In the genomic region with DNA sequence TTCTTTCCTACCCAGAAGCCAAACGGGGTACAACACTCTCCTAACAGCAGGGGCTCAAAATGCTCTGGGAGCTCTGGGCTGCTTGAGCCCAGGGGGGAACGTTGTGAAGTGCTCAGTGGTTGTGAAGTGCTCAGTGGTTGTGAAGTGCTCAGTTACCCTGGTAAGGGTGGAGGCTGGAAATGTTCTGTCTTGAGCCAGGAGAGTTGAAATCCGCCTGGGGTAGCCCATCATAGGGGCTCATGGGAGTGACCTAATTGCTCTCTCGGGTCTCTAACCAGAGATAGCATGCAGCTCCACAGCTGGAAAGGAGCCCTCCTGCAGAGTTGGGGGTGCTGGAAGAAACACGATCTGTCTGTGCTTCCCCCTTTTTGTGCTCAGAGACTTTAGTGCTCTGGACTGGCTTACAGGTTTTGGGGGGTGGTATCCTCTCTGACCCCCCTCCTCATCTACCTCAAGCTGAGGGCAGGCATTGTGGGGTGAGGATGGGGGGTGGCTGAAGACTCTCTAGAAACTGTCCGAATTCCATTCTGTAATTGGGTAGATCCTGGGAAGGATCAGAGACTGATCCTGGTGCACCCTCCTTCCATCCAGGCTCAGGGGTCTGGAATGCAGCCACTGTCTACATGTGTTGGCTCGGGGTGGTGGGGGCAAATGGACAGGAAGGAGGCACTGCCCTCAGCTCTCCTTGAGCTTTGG, we compare ENCODE assay signal across 8 cellular contexts. TPM values are rescaled to one million over a fixed set of nuclear protein-coding genes. Genes with fewer than 3 reads are reported as not detected.
DNase-seq lines count a peak whose midpoint lies in the region; ATAC-seq and TF ChIP-seq lines count a peak whose summit lies in the region.

No MANE protein-coding gene starts in this region.

- H3K36me3 ChIP-seq in BJ (ENCODE audit: control insufficient read depth, insufficient read depth, low read length) (no peaks in the 10 kb centered on the region; the same call in 1 of the 2 replicates), OCI-LY3 (replicated peaks; ENCODE audit: low read depth, low read length) (no peaks in the 10 kb centered on the region), endocrine pancreas (ENCODE audit: control insufficient read depth, insufficient read depth, low read length) (no peaks in the 10 kb centered on the region)

- ATAC-seq in HG02938 (IDR thresholded peaks at IDR 0.05; ENCODE audit: unreplicated experiment), result no peak

- peaks cover 62% of the 10 kb centered on the region for H3K4me1 ChIP-seq in OCI-LY3 (ENCODE audit: low read length)
- no peaks in the 10 kb centered on the region for H3K4me1 ChIP-seq in endocrine pancreas (ENCODE audit: control insufficient read depth, insufficient read depth, low read length)

- POLR2A ChIA-PET in BJ (lab: Charles Lee), result no interaction called here

- TF ChIP-seq CTCF in BJ (IDR thresholded peaks at IDR 0.05; ENCODE audit: insufficient read depth, low read depth, low read length) (no peak), OCI-LY3 (IDR thresholded peaks at IDR 0.05; ENCODE audit: low read depth, low read length) (no peak), nephron (IDR thresholded peaks at IDR 0.05; ENCODE audit: unreplicated experiment in 3 of 3) (no peak)

- peaks cover 29% of the 10 kb centered on the region for H3K36me3 Mint-ChIP-seq in nephron (ENCODE audit: low read depth)

- peak overlapping the region; percentile 95 to 97 (median 97) for H3K4me3 Mint-ChIP-seq in nephron

- H3K9me3 ChIP-seq in OCI-LY3 (ENCODE audit: insufficient read depth, low read length), result no peaks in the 10 kb centered on the region
- no peaks in the 10 kb centered on the region for H3K9me3 ChIP-seq in endocrine pancreas (ENCODE audit: control insufficient read depth, low read length)

- peak overlapping the region; percentile 68 for H3K4me3 ChIP-seq in BJ (ENCODE audit: low read depth, low read length)
- peak overlapping the region; percentile 94 for H3K4me3 ChIP-seq in OCI-LY3 (ENCODE audit: low read length)
- no peak overlapping the region for H3K4me3 ChIP-seq in endocrine pancreas (ENCODE audit: control insufficient read depth, insufficient read depth, low read length)

- intact Hi-C loops in posterior vena cava (cut with DNase I), result no loop called here

- H3K4me2 ChIP-seq in OCI-LY3 (ENCODE audit: low read length), result peak overlapping the region; percentile 84

- H2AFZ ChIP-seq in OCI-LY3 (ENCODE audit: low read depth, low read length), result no peak overlapping the region

- H3K27me3 Mint-ChIP-seq in nephron (ENCODE audit: low read depth), result no peaks in the 10 kb centered on the region

- H4K20me1 ChIP-seq in OCI-LY3 (ENCODE audit: insufficient read depth, low read length), result no peaks in the 10 kb centered on the region

- DNase-seq in BJ (ENCODE audit: low read depth) (no peak), DMS153 (lab: John Stamatoyannopoulos, UW) (no peak), DMS114 treated with DMSO at 0.1 percent for 48 hours (lab: John Stamatoyannopoulos, UW; ENCODE audit: unreplicated experiment) (no peak), posterior vena cava (ENCODE audit: low spot score) (no peak)

- peaks cover 74% of the 10 kb centered on the region for H3K79me2 ChIP-seq in OCI-LY3 (ENCODE audit: low read length)

- CTCF ChIA-PET in BJ (lab: Yijun Ruan, JAX), result interaction anchor here (1.1 to 6.4 kb wide), 5 partner anchors 8 to 556 kb away, joined by 3 to 90 read pairs (median 3); no protein-coding TSS in a partner anchor

- peak overlapping the region; percentile 85 for H3K27ac ChIP-seq in OCI-LY3 (ENCODE audit: low read length)

- peaks cover 9% of the 10 kb centered on the region for H3K9me3 Mint-ChIP-seq in nephron

- H3K4me1 Mint-ChIP-seq in nephron, result peaks cover 5% of the 10 kb centered on the region

- H3K9ac ChIP-seq in OCI-LY3 (ENCODE audit: low read length), result peak overlapping the region; percentile 79
- H3K9ac ChIP-seq in endocrine pancreas (ENCODE audit: control insufficient read depth, insufficient read depth, low read length), result peak overlapping the region; percentile 41

- peak overlapping the region; percentile 90 to 98 (median 95) for H3K27ac Mint-ChIP-seq in nephron

- H3K27me3 ChIP-seq in BJ (ENCODE audit: control insufficient read depth, insufficient read depth, low read length) (no peaks in the 10 kb centered on the region), OCI-LY3 (ENCODE audit: low read depth, low read length) (no peaks in the 10 kb centered on the region), endocrine pancreas (ENCODE audit: control insufficient read depth, insufficient read depth, low read length) (no peaks in the 10 kb centered on the region)

RNA-seq across cellular contexts. Expression of a gene that starts 2.7 kb away (rescaled TPM):
- polyA plus RNA-seq in BJ (2011; rRNA removed), result 10.8 and 15.2 TPM in 2 replicates
- 5.1 and 8.5 TPM in 2 replicates for polyA minus RNA-seq in BJ (2011; rRNA and poly(A)+ RNA removed)
- 10 to 100 TPM; 18.9 to 26.4 TPM for total RNA-seq in posterior vena cava
